In genomic region chr4:158775091-158775651, GRCh38 we compare ENCODE assay signal across 8 cellular contexts. TPM values are rescaled to one million over a fixed set of nuclear protein-coding genes. Genes with fewer than 3 reads are reported as not detected.
DNase-seq lines count a peak whose midpoint lies in the region; ATAC-seq and TF ChIP-seq lines count a peak whose summit lies in the region.

No MANE protein-coding gene starts in this region.

- H3K9me3 Mint-ChIP-seq in activated CD8-positive, alpha-beta T cell treated with anti-CD3 and anti-CD28 coated beads for 36 hours = no peaks in the 10 kb centered on the region

- POLR2A ChIA-PET in activated CD8-positive, alpha-beta T cell treated with anti-CD3 and anti-CD28 coated beads for 36 hours (lab: Charles Lee) = interaction anchor here (0.6 kb wide), 1 partner anchor 65 kb away, joined by 3 read pairs; no protein-coding TSS in a partner anchor

- H4K20me1 ChIP-seq in fibroblast of lung (ENCODE audit: control insufficient read depth, extremely low read depth, insufficient read depth, low read length) = no peaks in the 10 kb centered on the region

- DNase-seq in Right ventricle myocardium inferior (ENCODE audit: missing footprints) = no peak
- DNase-seq in cardiac septum (ENCODE audit: low spot score) = no peak
- DNase-seq in fibroblast of lung (ENCODE audit: low read depth in 2 of 2) = peak; percentile 78 to 85
- no peak for DNase-seq in activated CD8-positive, alpha-beta T cell treated with anti-CD3 and anti-CD28 coated beads for 36 hours
- DNase-seq in NCI-H748 (lab: John Stamatoyannopoulos, UW; ENCODE audit: unreplicated experiment) = no peak

- no peaks in the 10 kb centered on the region for H3K27me3 Mint-ChIP-seq in activated CD8-positive, alpha-beta T cell treated with anti-CD3 and anti-CD28 coated beads for 36 hours

- peaks cover 2% of the 10 kb centered on the region for H3K36me3 Mint-ChIP-seq in activated CD8-positive, alpha-beta T cell treated with anti-CD3 and anti-CD28 coated beads for 36 hours (ENCODE audit: low read depth)

- peaks cover 50% of the 10 kb centered on the region for H3K4me1 Mint-ChIP-seq in activated CD8-positive, alpha-beta T cell treated with anti-CD3 and anti-CD28 coated beads for 36 hours (ENCODE audit: low read depth)

- TF ChIP-seq CTCF in fibroblast of lung (conservative IDR thresholded peaks at IDR 0.05 in 1 of 2, IDR thresholded peaks at IDR 0.05 in 1 of 2; ENCODE audit: low read depth in 1 of 2, low read length in 2 of 2) = no peak
- no peak for TF ChIP-seq CTCF in activated CD8-positive, alpha-beta T cell treated with anti-CD3 and anti-CD28 coated beads for 36 hours (IDR thresholded peaks at IDR 0.05)

- H3K27ac ChIP-seq in fibroblast of lung (ENCODE audit: insufficient read depth, low read length) (peak overlapping the region; percentile 28), muscle layer of duodenum (ENCODE audit: low read length) (peak overlapping the region; percentile 61)

- H3K9ac ChIP-seq in fibroblast of lung (ENCODE audit: insufficient read depth, low read length) = no peak overlapping the region

- peak overlapping the region; percentile 18 for H3K4me2 ChIP-seq in fibroblast of lung (ENCODE audit: extremely low read depth, insufficient read depth, low read length)

- H3K4me3 ChIP-seq in fibroblast of lung (replicated peaks in 1 of 4; ENCODE audit: control extremely low read depth in 1 of 4, insufficient read depth in 1 of 4, low read depth in 3 of 4, low read length in 4 of 4) (peak overlapping the region in 1 of 4 experiments; percentile 17), muscle layer of duodenum (ENCODE audit: low read depth in 1 of 2, low read length in 2 of 2) (no peak overlapping the region)

- no peaks in the 10 kb centered on the region for H3K36me3 ChIP-seq in fibroblast of lung (ENCODE audit: control insufficient read depth, insufficient read depth, low read length)
- no peaks in the 10 kb centered on the region for H3K36me3 ChIP-seq in muscle layer of duodenum (ENCODE audit: control insufficient read depth in 1 of 2, insufficient read depth in 2 of 2, low read length in 2 of 2)

- H3K9me3 ChIP-seq in fibroblast of lung (ENCODE audit: control insufficient read depth, insufficient read depth, low read depth, low read length) (no peaks in the 10 kb centered on the region), muscle layer of duodenum (ENCODE audit: control insufficient read depth in 1 of 2, low read length in 2 of 2) (no peaks in the 10 kb centered on the region)

- H2AFZ ChIP-seq in fibroblast of lung (ENCODE audit: low read length) = no peak overlapping the region

- H3K4me1 ChIP-seq in fibroblast of lung (ENCODE audit: control insufficient read depth, extremely low read depth, insufficient read depth, low read length) (peaks cover 2% of the 10 kb centered on the region), muscle layer of duodenum (ENCODE audit: control insufficient read depth in 1 of 2, insufficient read depth in 2 of 2, low read length in 2 of 2) (peaks cover 12 to 14% of the 10 kb centered on the region in 2 donors)

- H3K79me2 ChIP-seq in fibroblast of lung (ENCODE audit: control insufficient read depth, insufficient read depth, low read length) = peaks cover 49% of the 10 kb centered on the region

- no peak overlapping the region for H3K27ac Mint-ChIP-seq in activated CD8-positive, alpha-beta T cell treated with anti-CD3 and anti-CD28 coated beads for 36 hours

- no peak overlapping the region for H3K4me3 Mint-ChIP-seq in activated CD8-positive, alpha-beta T cell treated with anti-CD3 and anti-CD28 coated beads for 36 hours

- no peaks in the 10 kb centered on the region for H3K27me3 ChIP-seq in fibroblast of lung (ENCODE audit: control insufficient read depth, insufficient read depth, low read length)
- H3K27me3 ChIP-seq in muscle layer of duodenum (ENCODE audit: low read depth, low read length) = no peaks in the 10 kb centered on the region

- CTCF ChIA-PET in activated CD8-positive, alpha-beta T cell treated with anti-CD3 and anti-CD28 coated beads for 36 hours (lab: Charles Lee) = interaction anchor here (1.0 kb wide), 1 partner anchor 103 kb away, joined by 3 read pairs; no protein-coding TSS in a partner anchor

- intact Hi-C loops in Right ventricle myocardium inferior (cut with DNase I) (no loop called here), cardiac septum (cut with DNase I) (no loop called here)
- intact Hi-C loops in activated CD8-positive, alpha-beta T cell treated with anti-CD3 and anti-CD28 coated beads for 36 hours (cut with micrococcal nuclease) = no loop called here

- peak; percentile 92 for ATAC-seq in Right ventricle myocardium inferior
- no peak for ATAC-seq in activated CD8-positive, alpha-beta T cell treated with anti-CD3 and anti-CD28 coated beads for 36 hours
- no peak for ATAC-seq in HG03460 (IDR thresholded peaks at IDR 0.05; ENCODE audit: unreplicated experiment)
- ATAC-seq in GM18858 (IDR thresholded peaks at IDR 0.05; ENCODE audit: unreplicated experiment) = no peak

RNA-seq across cellular contexts. Expression of gene FNIP2, which starts 6.3 kb away (rescaled TPM):
- total RNA-seq in Right ventricle myocardium inferior (46.2 TPM), cardiac septum (38.5 TPM), fibroblast of lung (16.7 and 36.8 TPM in 2 replicates)
- 11.7 and 16.9 TPM in 2 replicates for polyA plus RNA-seq in fibroblast of lung
- polyA plus RNA-seq in fibroblast of lung (2012) = 7.2 and 10.8 TPM in 2 replicates
- polyA minus RNA-seq in fibroblast of lung (ENCODE audit: low replicate concordance) = 12.1 and 14.5 TPM in 2 replicates
- 10 to 100 TPM; 11.2 to 11.7 TPM for total RNA-seq in activated CD8-positive, alpha-beta T cell treated with anti-CD3 and anti-CD28 coated beads for 36 hours

RNA-seq across cellular contexts. Expression of gene PPID, which starts 52.0 kb away (rescaled TPM):
- total RNA-seq in Right ventricle myocardium inferior = 33.4 TPM
- 31.9 TPM for total RNA-seq in cardiac septum
- 34.4 and 36.0 TPM in 2 replicates for total RNA-seq in fibroblast of lung
- polyA plus RNA-seq in fibroblast of lung = 18.4 and 23.6 TPM in 2 replicates
- 24.1 and 24.2 TPM in 2 replicates for polyA plus RNA-seq in fibroblast of lung (2012)
- 1.2 and 4.6 TPM in 2 replicates for polyA minus RNA-seq in fibroblast of lung (ENCODE audit: low replicate concordance)
- total RNA-seq in activated CD8-positive, alpha-beta T cell treated with anti-CD3 and anti-CD28 coated beads for 36 hours = 10 to 100 TPM; 66.5 to 69.3 TPM

Comparison
In these comparisons a context has a peak if more than half of its experiments do, and no peak if none do; other contexts are left out.
1. DNase-seq: peak in fibroblast of lung (2 of 2); none in Right ventricle myocardium inferior (single experiment), cardiac septum (single experiment), activated CD8-positive, alpha-beta T cell treated with anti-CD3 and anti-CD28 coated beads for 36 hours (single experiment) and NCI-H748 (single experiment).